Comparison of ENCODE assay signal across 8 cellular contexts in the genomic region with DNA sequence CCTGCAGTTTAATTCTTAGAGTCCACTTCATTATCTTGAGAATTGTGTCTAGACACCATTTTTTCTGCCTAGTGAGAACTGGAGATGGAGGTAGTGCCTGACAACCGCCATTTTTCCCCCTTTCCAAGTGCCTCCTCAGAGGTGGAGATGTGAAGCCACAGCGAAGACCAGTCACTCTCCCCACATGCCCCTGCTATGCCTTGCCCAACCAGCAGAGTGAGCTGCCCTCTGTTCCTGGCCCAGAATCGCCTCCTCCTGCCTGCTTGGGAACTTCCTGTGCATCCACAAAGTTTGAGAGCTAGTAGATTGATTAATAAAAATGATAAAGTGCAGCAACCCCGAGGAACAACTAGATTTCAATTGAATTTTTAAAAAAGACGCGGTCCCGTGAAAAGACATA.
A peak's percentile ranks its signal among the peaks of the same experiment; 100 is the strongest.
DNase-seq lines count a peak whose midpoint lies in the region; ATAC-seq, FAIRE-seq and TF ChIP-seq lines count a peak whose summit lies in the region.

No MANE protein-coding gene starts in this region.

- WGBS in stomach, 5 donors: 56 to 67% (median 63%) methylated on average over 7 of the region's 7 CpGs
- WGBS in esophagus muscularis mucosa: 73% methylated on average over 7 of the region's 7 CpGs

- no TSS peak for BruUV-seq in endothelial cell of umbilical vein (replicated peaks; lab: Mats Ljungman, UMichigan)

- H3K36me3 ChIP-seq in cardiac muscle cell: no peaks in the 10 kb centered on the region
- no peaks in the 10 kb centered on the region for H3K36me3 ChIP-seq in endothelial cell of umbilical vein (ENCODE audit: control insufficient read depth in 2 of 2, extremely low read depth in 1 of 2, insufficient read depth in 2 of 2, low read length in 2 of 2)
- H3K36me3 ChIP-seq in stomach: no peaks in the 10 kb centered on the region
- no peaks in the 10 kb centered on the region for H3K36me3 ChIP-seq in effector memory CD4-positive, alpha-beta T cell (ENCODE audit: control insufficient read depth, insufficient read depth, low read length)
- H3K36me3 ChIP-seq in esophagus muscularis mucosa: no peaks in the 10 kb centered on the region

- FAIRE-seq in endothelial cell of umbilical vein (lab: Jason Lieb, UNC): peak; percentile 72

- ATAC-seq in left cardiac atrium: no peak

- H3K9me3 ChIP-seq in cardiac muscle cell (ENCODE audit: low read depth) (no peaks in the 10 kb centered on the region), endothelial cell of umbilical vein (replicated peaks; ENCODE audit: control insufficient read depth, insufficient read depth, low read length) (no peaks in the 10 kb centered on the region), stomach (no peaks in the 10 kb centered on the region), esophagus muscularis mucosa (no peaks in the 10 kb centered on the region)
- H3K9me3 ChIP-seq in effector memory CD4-positive, alpha-beta T cell (ENCODE audit: control insufficient read depth, low read length): no peaks in the 10 kb centered on the region

- H3K4me2 ChIP-seq in endothelial cell of umbilical vein (ENCODE audit: insufficient read depth, low read length): no peak overlapping the region

- intact Hi-C loops in left cardiac atrium (cut with DNase I) (no loop called here), endothelial cell of umbilical vein (cut with micrococcal nuclease) (loop anchor here (1.0 kb wide), 2 partner anchors 71 to 603 kb away; no protein-coding TSS in a partner anchor), stomach (cut with DNase I; ENCODE audit: low total_unique reads) (no loop called here), esophagus muscularis mucosa (cut with DNase I) (no loop called here)

- H3K27ac ChIP-seq in cardiac muscle cell: no peak overlapping the region
- no peak overlapping the region for H3K27ac ChIP-seq in endothelial cell of umbilical vein (ENCODE audit: insufficient read depth, low read depth, low read length)
- no peak overlapping the region for H3K27ac ChIP-seq in stomach
- H3K27ac ChIP-seq in effector memory CD4-positive, alpha-beta T cell (ENCODE audit: insufficient read depth, low read length, poor library complexity, severe bottlenecking): no peak overlapping the region
- H3K27ac ChIP-seq in esophagus muscularis mucosa (replicated peaks in 1 of 4): no peak overlapping the region

- DNase-seq in cardiac muscle cell (ENCODE audit: low read depth in 1 of 2, low spot score in 1 of 2): peak; percentile 35 to 39
- no peak for DNase-seq in left cardiac atrium
- DNase-seq in NB4 (ENCODE audit: low read depth): peak; percentile 42
- peak; percentile 23 for DNase-seq in endothelial cell of umbilical vein (ENCODE audit: low read depth, low spot score)
- DNase-seq in stomach: no peak
- DNase-seq in effector memory CD4-positive, alpha-beta T cell: no peak
- no peak for DNase-seq in NOMO-1 treated with dmso at 0.1 percent for 144 hours (lab: John Stamatoyannopoulos, UW; ENCODE audit: unreplicated experiment)
- DNase-seq in esophagus muscularis mucosa (ENCODE audit: extremely low spot score): no peak

- H3K79me2 ChIP-seq in endothelial cell of umbilical vein (ENCODE audit: control insufficient read depth, insufficient read depth, low read length): no peaks in the 10 kb centered on the region

- H3K27me3 ChIP-seq in cardiac muscle cell (no peaks in the 10 kb centered on the region), endothelial cell of umbilical vein (ENCODE audit: control insufficient read depth in 2 of 2, insufficient read depth in 2 of 2, low read length in 2 of 2) (peaks cover 0 to 2% of the 10 kb centered on the region in 2 experiments), stomach (peaks cover 0 to 54% (median 0%) of the 10 kb centered on the region in 3 donors), esophagus muscularis mucosa (peaks cover 0 to 43% (median 0%) of the 10 kb centered on the region in 4 donors)
- no peaks in the 10 kb centered on the region for H3K27me3 ChIP-seq in effector memory CD4-positive, alpha-beta T cell (replicated peaks; ENCODE audit: control insufficient read depth, insufficient read depth, low read length, poor library complexity, severe bottlenecking)

- no peaks in the 10 kb centered on the region for H4K20me1 ChIP-seq in endothelial cell of umbilical vein (replicated peaks; ENCODE audit: control insufficient read depth, extremely low read depth, insufficient read depth, low read length)

- no peak for TF ChIP-seq POLR2A in NB4 (IDR thresholded peaks at IDR 0.05; ENCODE audit: extremely low read depth, insufficient read length)
- TF ChIP-seq POLR2A in endothelial cell of umbilical vein (IDR thresholded peaks at IDR 0.05; ENCODE audit: low read depth, low read length): no peak
- TF ChIP-seq POLR2A in stomach (IDR thresholded peaks at IDR 0.05): no peak
- TF ChIP-seq POLR2A in esophagus muscularis mucosa (IDR thresholded peaks at IDR 0.05; ENCODE audit: low read depth): no peak

- H3K9ac ChIP-seq in endothelial cell of umbilical vein (replicated peaks; ENCODE audit: extremely low read depth, insufficient read depth, low read length): no peak overlapping the region

- POLR2A ChIA-PET in endothelial cell of umbilical vein (lab: Charles Lee): no interaction called here

- CTCF ChIA-PET in endothelial cell of umbilical vein (lab: Charles Lee): interaction anchor here (1.1 to 2.2 kb wide), 9 partner anchors 10 to 835 kb away, joined by 3 to 18 read pairs (median 5); no protein-coding TSS in a partner anchor

- no peaks in the 10 kb centered on the region for H3K4me1 ChIP-seq in cardiac muscle cell (ENCODE audit: low read depth)
- no peaks in the 10 kb centered on the region for H3K4me1 ChIP-seq in endothelial cell of umbilical vein (ENCODE audit: control insufficient read depth, extremely low read depth, insufficient read depth, low read length)
- H3K4me1 ChIP-seq in stomach: no peaks in the 10 kb centered on the region
- no peaks in the 10 kb centered on the region for H3K4me1 ChIP-seq in effector memory CD4-positive, alpha-beta T cell (ENCODE audit: control insufficient read depth, insufficient read depth, low read length, poor library complexity, severe bottlenecking)
- no peaks in the 10 kb centered on the region for H3K4me1 ChIP-seq in esophagus muscularis mucosa

- peak; percentile 69 for TF ChIP-seq CTCF in cardiac muscle cell (IDR thresholded peaks at IDR 0.05; ENCODE audit: low read depth, low read length)
- peak; percentile 78 for TF ChIP-seq CTCF in NB4 (IDR thresholded peaks at IDR 0.05; ENCODE audit: low read depth, low read length)
- TF ChIP-seq CTCF in endothelial cell of umbilical vein (IDR thresholded peaks at IDR 0.05; ENCODE audit: extremely low read depth in 1 of 2, insufficient read depth in 1 of 2, low read depth in 1 of 2, low read length in 2 of 2): peak; percentile 68 to 77
- TF ChIP-seq CTCF in stomach (IDR thresholded peaks at IDR 0.05): peak in 4 of 7 experiments; percentile 16 to 56 (median 42)
- peak in 1 of 3 experiments; percentile 35 for TF ChIP-seq CTCF in esophagus muscularis mucosa (IDR thresholded peaks at IDR 0.05)

- H3K4me3 ChIP-seq in cardiac muscle cell: no peak overlapping the region
- H3K4me3 ChIP-seq in NB4 (ENCODE audit: low read depth, low read length): no peak overlapping the region
- no peak overlapping the region for H3K4me3 ChIP-seq in endothelial cell of umbilical vein (replicated peaks in 1 of 3; ENCODE audit: insufficient read depth in 1 of 3, low read depth in 1 of 3, low read length in 3 of 3)
- no peak overlapping the region for H3K4me3 ChIP-seq in stomach
- no peak overlapping the region for H3K4me3 ChIP-seq in effector memory CD4-positive, alpha-beta T cell (ENCODE audit: insufficient read depth, low read depth, low read length, poor library complexity, severe bottlenecking)
- H3K4me3 ChIP-seq in esophagus muscularis mucosa: no peak overlapping the region

- no peak overlapping the region for H2AFZ ChIP-seq in endothelial cell of umbilical vein (ENCODE audit: low read depth, low read length)

- dilution Hi-C loops in endothelial cell of umbilical vein (cut with MboI; ENCODE audit: extremely low pct_ligation_motif_present, low sequenced_read_pairs): no loop called here

- TF ChIP-seq EP300 in stomach (IDR thresholded peaks at IDR 0.05): no peak
- TF ChIP-seq EP300 in esophagus muscularis mucosa (IDR thresholded peaks at IDR 0.05): no peak

- no peaks in the 10 kb centered on the region for H3K9me1 ChIP-seq in endothelial cell of umbilical vein (replicated peaks; ENCODE audit: control insufficient read depth, extremely low read depth, insufficient read depth, low read length)

TF ChIP-seq in endothelial cell of umbilical vein, 7 proteins besides CTCF, POLR2A, EP300 and RAD21:
- no peak for TF ChIP-seq JUN (IDR thresholded peaks at IDR 0.05; ENCODE audit: borderline replicate concordance, insufficient read depth, insufficient read length, low read depth)
- TF ChIP-seq, protein P1, sequence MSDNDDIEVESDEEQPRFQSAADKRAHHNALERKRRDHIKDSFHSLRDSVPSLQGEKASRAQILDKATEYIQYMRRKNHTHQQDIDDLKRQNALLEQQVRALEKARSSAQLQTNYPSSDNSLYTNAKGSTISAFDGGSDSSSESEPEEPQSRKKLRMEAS (IDR thresholded peaks at IDR 0.05; ENCODE audit: insufficient read depth, insufficient read length): no peak
- no peak for TF ChIP-seq POLR2AphosphoS5 (IDR thresholded peaks at IDR 0.05; ENCODE audit: insufficient read depth, low read depth, low read length)
- no peak for TF ChIP-seq FOS (IDR thresholded peaks at IDR 0.05; ENCODE audit: borderline replicate concordance, insufficient read depth, low read length)
- TF ChIP-seq GATA2 (IDR thresholded peaks at IDR 0.05; ENCODE audit: insufficient read depth, insufficient read length, low read depth, low read length): no peak
- no peak for TF ChIP-seq EZH2 (IDR thresholded peaks at IDR 0.05; ENCODE audit: borderline replicate concordance, low read depth, low read length, severe bottlenecking)
- TF ChIP-seq MYC (IDR thresholded peaks at IDR 0.05; ENCODE audit: low read depth, low read length): no peak

Comparison
In these comparisons a context has a peak if more than half of its experiments do, and no peak if none do; other contexts are left out.
1. DNase-seq: peak in cardiac muscle cell (2 of 2), NB4 (single experiment) and endothelial cell of umbilical vein (single experiment); none in left cardiac atrium (single experiment), stomach (single experiment), effector memory CD4-positive, alpha-beta T cell (0 of 3), NOMO-1 treated with dmso at 0.1 percent for 144 hours (single experiment) and esophagus muscularis mucosa (single experiment).